ENCODE assay signal across 26 cellular contexts in the genomic region with DNA sequence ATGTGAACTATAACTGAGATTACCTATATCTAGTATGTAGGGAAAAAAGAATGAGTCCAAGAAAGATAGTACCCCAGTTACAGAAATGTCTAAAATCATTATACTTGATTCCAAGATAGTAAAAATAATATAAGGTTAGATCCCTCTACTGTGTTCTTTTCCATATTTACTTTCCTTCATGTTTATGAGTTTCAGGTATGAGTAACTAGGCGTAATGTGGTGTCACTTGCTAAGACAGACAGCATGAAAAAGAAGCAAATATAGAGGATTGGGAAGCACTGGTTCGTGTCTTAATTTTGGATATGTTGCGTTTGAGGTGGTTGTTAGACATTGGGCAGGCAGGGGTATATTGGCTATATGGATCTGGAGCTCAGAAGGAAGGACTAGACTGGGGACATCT.
"Had no signal": no experiment of that assay in that cellular context is flagged by ENCODE, and none has a peak within 500 bp of the region (broad histone marks: within the 10 kb centered on the region; RNA-seq: fewer than 3 reads in every experiment).

No MANE protein-coding gene starts in this region.

- H3K4me1 ChIP-seq: suprapubic skin, testis, thyroid gland, tibial artery, transverse colon, upper lobe of left lung, upper lobe of right lung, uterus, vagina had no signal

- H3K27me3 ChIP-seq: stomach, suprapubic skin, testis, thyroid gland, tibial artery, tibial nerve, transverse colon, upper lobe of left lung, upper lobe of right lung, uterus, vagina had no signal

- H3K4me3 ChIP-seq: stomach, suprapubic skin, testis, thoracic aorta, thyroid gland, tibial artery, tibial nerve, transverse colon, upper lobe of left lung, upper lobe of right lung, uterus, vagina had no signal

- H3K27ac ChIP-seq: stomach, suprapubic skin, testis, thoracic aorta, thyroid gland, tibial artery, tibial nerve, transverse colon, upper lobe of left lung, upper lobe of right lung, uterus, vagina had no signal

- ATAC-seq: stimulated activated effector memory CD8-positive, alpha-beta T cell treated with anti-CD3 and anti-CD28 coated beads, Interleukin-12 subunit alpha, Interleukin-12 subunit beta, amount 100 ng/mL, for 72 hours; stimulated activated memory B cell treated with anti-CD40 and anti-IgM and Interleukin-4, amounts not matched to agents 10 μg/mL and 1 μg/mL and 100 μg/mL, for 72 hours; stimulated activated naive B cell treated with anti-CD40 and anti-IgM and Interleukin-4, amounts not matched to agents 10 μg/mL and 1 μg/mL and 100 μg/mL, for 72 hours; stimulated activated naive CD8-positive, alpha-beta T cell treated with anti-CD3 and anti-CD28 coated beads, Interleukin-15, amount 100 ng/mL, for 72 hours; stimulated activated naive CD8-positive, alpha-beta T cell treated with anti-CD3 and anti-CD28 coated beads, Interleukin-15, Interleukin-2, amounts not matched to agents 100 U/mL and 50 U/mL, for 24 hours; upper lobe of right lung had no signal

- DNase-seq: stimulated activated CD4-positive, alpha-beta T cell treated with anti-CD3 and anti-CD28 coated beads, Interleukin-2, amount 100 ng/mL, for 48 hours; stimulated activated CD4-positive, alpha-beta T cell treated with anti-CD3 and anti-CD28 coated beads, Interleukin-4, amount 100 ng/mL, for 1 hour; stimulated activated CD4-positive, alpha-beta T cell treated with anti-CD3 and anti-CD28 coated beads, Interleukin-4, amount 100 ng/mL, for 24 hours; stimulated activated CD4-positive, alpha-beta T cell treated with anti-CD3 and anti-CD28 coated beads, Interleukin-4, amount 100 ng/mL, for 4 hours; stimulated activated CD8-positive, alpha-beta memory T cell treated with anti-CD3 and anti-CD28 coated beads, Interleukin-4, amount 100 ng/mL, for 48 hours; stimulated activated naive B cell treated with anti-CD40 and anti-IgM and Interleukin-4, amounts not matched to agents 10 μg/mL and 1 μg/mL and 100 μg/mL, for 72 hours; stimulated activated naive CD4-positive, alpha-beta T cell; stimulated activated naive CD4-positive, alpha-beta T cell treated with Interleukin-2 at 50 U/mL for 16 hours; stimulated activated naive CD8-positive, alpha-beta T cell treated with anti-CD3 and anti-CD28 coated beads, Interleukin-15, amount 100 ng/mL, for 72 hours; stimulated activated naive CD8-positive, alpha-beta T cell treated with anti-CD3 and anti-CD28 coated beads, Interleukin-15, Interleukin-2, amounts not matched to agents 100 U/mL and 50 U/mL, for 24 hours; stomach; substantia nigra; testis; thyroid gland; tibial artery; transverse colon; trophoblast cell; upper lobe of left lung; upper lobe of right lung; uterus had no signal

- H3K9me3 ChIP-seq: stomach, suprapubic skin, testis, thoracic aorta, thyroid gland, tibial artery, tibial nerve, transverse colon, upper lobe of left lung, upper lobe of right lung, uterus, vagina had no signal

- H3K36me3 ChIP-seq: stomach, suprapubic skin, thoracic aorta, thyroid gland, tibial artery, tibial nerve, transverse colon, upper lobe of left lung, upper lobe of right lung, uterus, vagina had no signal
